In genomic region chr15:65355983-65356353, GRCh38 we compare ENCODE assay signal across 10 cellular contexts. TPM values are rescaled to one million over a fixed set of nuclear protein-coding genes. Genes with fewer than 3 reads are reported as not detected.
DNase-seq lines count a peak whose midpoint lies in the region; ATAC-seq and TF ChIP-seq lines count a peak whose summit lies in the region.
"Had no signal": no experiment of that assay in that cellular context is flagged by ENCODE, and none has a peak within 500 bp of the region (broad histone marks: within the 10 kb centered on the region; RNA-seq: fewer than 3 reads in every experiment).

No MANE protein-coding gene starts in this region.

- ATAC-seq in activated T-helper 17 cell treated with anti-CD3 and anti-CD28 coated beads, Interleukin-2, amount 50 U/mL, for 72 hours (replicated peaks), result no peak

- peaks cover 23% of the 10 kb centered on the region for H3K27me3 ChIP-seq in CD8-positive, alpha-beta memory T cell (ENCODE audit: insufficient read depth, low read length, poor library complexity, severe bottlenecking)
- H3K27me3 ChIP-seq in iPS-18a (ENCODE audit: control insufficient read depth, insufficient read depth, low read length), result peaks cover 50% of the 10 kb centered on the region

- TF ChIP-seq CTCF in retinal pigment epithelial cell (conservative IDR thresholded peaks at IDR 0.05; ENCODE audit: low read depth, low read length), result no peak

- H3K36me3 Mint-ChIP-seq in CD8-positive, alpha-beta memory T cell, result peaks cover 0 to 9% (median 0%) of the 10 kb centered on the region in 3 donors
- H3K36me3 Mint-ChIP-seq in activated T-helper 17 cell treated with anti-CD3 and anti-CD28 coated beads, Interleukin-2, amount 50 U/mL, for 72 hours (ENCODE audit: low read depth), result no peaks in the 10 kb centered on the region

- peaks cover 36 to 58% of the 10 kb centered on the region in 2 donors for H3K27me3 Mint-ChIP-seq in CD8-positive, alpha-beta memory T cell
- peaks cover 30% of the 10 kb centered on the region for H3K27me3 Mint-ChIP-seq in activated T-helper 17 cell treated with anti-CD3 and anti-CD28 coated beads, Interleukin-2, amount 50 U/mL, for 72 hours

- peak overlapping the region in 1 of 8 donors; percentile 5 for H3K27ac Mint-ChIP-seq in CD8-positive, alpha-beta memory T cell
- no peak overlapping the region for H3K27ac Mint-ChIP-seq in activated T-helper 17 cell treated with anti-CD3 and anti-CD28 coated beads, Interleukin-2, amount 50 U/mL, for 72 hours

- peak overlapping the region in 6 of 7 donors; percentile 24 to 60 (median 51) for H3K4me3 Mint-ChIP-seq in CD8-positive, alpha-beta memory T cell
- peak overlapping the region; percentile 28 for H3K4me3 Mint-ChIP-seq in activated T-helper 17 cell treated with anti-CD3 and anti-CD28 coated beads, Interleukin-2, amount 50 U/mL, for 72 hours

- peaks cover 5 to 17% (median 11%) of the 10 kb centered on the region in 5 donors for H3K9me3 Mint-ChIP-seq in CD8-positive, alpha-beta memory T cell
- H3K9me3 Mint-ChIP-seq in activated T-helper 17 cell treated with anti-CD3 and anti-CD28 coated beads, Interleukin-2, amount 50 U/mL, for 72 hours, result peaks cover 3% of the 10 kb centered on the region

- peaks cover 5 to 7% (median 7%) of the 10 kb centered on the region in 3 donors for H3K4me1 Mint-ChIP-seq in CD8-positive, alpha-beta memory T cell
- no peaks in the 10 kb centered on the region for H3K4me1 Mint-ChIP-seq in activated T-helper 17 cell treated with anti-CD3 and anti-CD28 coated beads, Interleukin-2, amount 50 U/mL, for 72 hours

- POLR2A ChIA-PET in CD8-positive, alpha-beta memory T cell (lab: Charles Lee), result no interaction called here

- no peak overlapping the region for H3K27ac ChIP-seq in CD8-positive, alpha-beta memory T cell (ENCODE audit: low read depth, low read length)
- no peak overlapping the region for H3K27ac ChIP-seq in iPS-18a (ENCODE audit: low read length)

- H3K9ac ChIP-seq in iPS-18a (ENCODE audit: low read length), result peak overlapping the region; percentile 65

- CTCF ChIA-PET in CD8-positive, alpha-beta memory T cell (lab: Charles Lee), result interaction anchor here (0.9 kb wide), 1 partner anchor 29 kb away, joined by 3 read pairs; no protein-coding TSS in a partner anchor

- no peaks in the 10 kb centered on the region for H3K4me1 ChIP-seq in CD8-positive, alpha-beta memory T cell (ENCODE audit: insufficient read depth, low read length)
- H3K4me1 ChIP-seq in iPS-18a (ENCODE audit: control insufficient read depth, low read depth, low read length), result peaks cover 13% of the 10 kb centered on the region

- H3K4me3 ChIP-seq in CD8-positive, alpha-beta memory T cell (ENCODE audit: low read length), result no peak overlapping the region
- H3K4me3 ChIP-seq in iPS-18a (ENCODE audit: low read length), result peak overlapping the region; percentile 66
- H3K4me3 ChIP-seq in retinal pigment epithelial cell (ENCODE audit: low read length), result peak overlapping the region; percentile 49

- DNase-seq in CD8-positive, alpha-beta memory T cell, result no peak
- DNase-seq in retinal pigment epithelial cell (ENCODE audit: low read depth) (no peak), AG08395 (ENCODE audit: low spot score) (no peak), H4 (ENCODE audit: low spot score) (no peak)
- no peak for DNase-seq in activated effector memory CD4-positive, alpha-beta T cell treated with Interleukin-2 at 50 U/mL for 16 hours
- no peak for DNase-seq in stimulated activated CD4-positive, alpha-beta T cell treated with anti-CD3 and anti-CD28 coated beads, Interleukin-15, amount 100 ng/mL, for 24 hours
- DNase-seq: stimulated activated CD4-positive, alpha-beta T cell treated with anti-CD3 and anti-CD28 coated beads, Interleukin-12 subunit alpha, Interleukin-12 subunit beta, amount 100 ng/mL, for 4 hours had no signal

- no peaks in the 10 kb centered on the region for H3K9me3 ChIP-seq in CD8-positive, alpha-beta memory T cell (ENCODE audit: low read length)
- peaks cover 8% of the 10 kb centered on the region for H3K9me3 ChIP-seq in iPS-18a (ENCODE audit: control insufficient read depth, low read depth, low read length)

- no peaks in the 10 kb centered on the region for H3K36me3 ChIP-seq in CD8-positive, alpha-beta memory T cell (ENCODE audit: insufficient read depth, low read length)
- H3K36me3 ChIP-seq in iPS-18a (ENCODE audit: control insufficient read depth, low read depth, low read length), result no peaks in the 10 kb centered on the region

RNA-seq across cellular contexts. Expression of gene IGDCC3, which starts 21.8 kb away (rescaled TPM):
- not detected for total RNA-seq in CD8-positive, alpha-beta memory T cell
- polyA plus RNA-seq in CD8-positive, alpha-beta memory T cell, result not detected
- not detected for total RNA-seq in activated T-helper 17 cell treated with anti-CD3 and anti-CD28 coated beads, Interleukin-2, amount 50 U/mL, for 72 hours
- total RNA-seq in H4 (2014; rRNA removed; shearing (Covaris generic)), result not detected in 2 replicates
- total RNA-seq: M059J had no signal

RNA-seq across cellular contexts. Expression of gene RNU5B-1, which starts 51.5 kb away (rescaled TPM):
- not detected for total RNA-seq in CD8-positive, alpha-beta memory T cell
- polyA plus RNA-seq in CD8-positive, alpha-beta memory T cell, result not detected
- total RNA-seq in activated T-helper 17 cell treated with anti-CD3 and anti-CD28 coated beads, Interleukin-2, amount 50 U/mL, for 72 hours, result 10 to 100 TPM in 1 of 2 donors, not detected in 1; 14.1 TPM
- total RNA-seq in H4 (2014; rRNA removed; shearing (Covaris generic)), result not detected in 2 replicates
- total RNA-seq: M059J had no signal
